Comparison of ENCODE assay signal across 13 cellular contexts in the genomic region with DNA sequence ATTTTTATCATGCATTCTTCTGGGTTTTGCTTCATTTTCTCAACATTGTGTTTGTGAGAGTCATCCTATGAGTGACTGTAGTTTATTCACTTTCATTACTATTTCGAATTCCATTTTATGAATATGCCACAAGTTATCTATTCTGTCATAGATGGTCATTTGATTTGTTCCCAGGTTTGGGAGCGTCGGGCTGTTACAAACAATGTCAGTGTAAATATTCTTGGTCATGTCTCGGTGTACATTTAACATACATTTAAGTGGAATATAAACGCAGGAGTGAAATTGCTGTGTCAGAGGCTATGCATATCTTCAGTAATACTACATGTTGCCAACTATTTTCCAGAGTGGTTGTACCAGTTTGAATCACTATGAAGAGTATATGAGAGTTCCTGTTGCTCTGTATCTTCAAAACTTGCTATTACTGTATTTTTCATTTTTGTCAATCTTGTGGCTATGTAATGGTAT. TPM values are rescaled to one million over a fixed set of nuclear protein-coding genes. Genes with fewer than 3 reads are reported as not detected.
DNase-seq lines count a peak whose midpoint lies in the region; ATAC-seq and TF ChIP-seq lines count a peak whose summit lies in the region.
"Had no signal": no experiment of that assay in that cellular context is flagged by ENCODE, and none has a peak within 500 bp of the region (broad histone marks: within the 10 kb centered on the region; RNA-seq: fewer than 3 reads in every experiment).

No MANE protein-coding gene starts in this region.

- H3K4me1 Mint-ChIP-seq in stimulated activated naive CD8-positive, alpha-beta T cell treated with anti-CD3 and anti-CD28 coated beads, Interleukin-15, Interleukin-2, amounts not matched to agents 100 ng/mL and 50 ng/mL, for 24 hours (ENCODE audit: low read depth) = peaks cover 53% of the 10 kb centered on the region
- H3K4me1 Mint-ChIP-seq in WTC11 = peaks cover 24% of the 10 kb centered on the region

- no peak for TF ChIP-seq CTCF in WTC11 (IDR thresholded peaks at IDR 0.05)

- no peaks in the 10 kb centered on the region for H3K27me3 Mint-ChIP-seq in stimulated activated naive CD8-positive, alpha-beta T cell treated with anti-CD3 and anti-CD28 coated beads, Interleukin-15, Interleukin-2, amounts not matched to agents 100 ng/mL and 50 ng/mL, for 24 hours
- H3K27me3 Mint-ChIP-seq in WTC11 (ENCODE audit: low read depth) = peaks cover 53% of the 10 kb centered on the region

- no peak overlapping the region for H3K27ac Mint-ChIP-seq in stimulated activated naive CD8-positive, alpha-beta T cell treated with anti-CD3 and anti-CD28 coated beads, Interleukin-15, Interleukin-2, amounts not matched to agents 100 ng/mL and 50 ng/mL, for 24 hours
- no peak overlapping the region for H3K27ac Mint-ChIP-seq in WTC11
- H3K27ac Mint-ChIP-seq: dendritic cell treated with granulocyte-macrophage colony-stimulating factor and Interleukin-4, amounts not matched to agents 40 ng/mL and 50 ng/mL, for 4 days had no signal

- POLR2A ChIA-PET in WTC11 (lab: Charles Lee) = no interaction called here

- H3K4me3 Mint-ChIP-seq in stimulated activated naive CD8-positive, alpha-beta T cell treated with anti-CD3 and anti-CD28 coated beads, Interleukin-15, Interleukin-2, amounts not matched to agents 100 ng/mL and 50 ng/mL, for 24 hours = peak overlapping the region; percentile 91
- peak overlapping the region; percentile 35; the same call in 1 of the 2 replicates for H3K4me3 Mint-ChIP-seq in WTC11
- H3K4me3 Mint-ChIP-seq: dendritic cell treated with granulocyte-macrophage colony-stimulating factor and Interleukin-4, amounts not matched to agents 40 ng/mL and 50 ng/mL, for 4 days had no signal

- peaks cover 56% of the 10 kb centered on the region for H3K36me3 Mint-ChIP-seq in stimulated activated naive CD8-positive, alpha-beta T cell treated with anti-CD3 and anti-CD28 coated beads, Interleukin-15, Interleukin-2, amounts not matched to agents 100 ng/mL and 50 ng/mL, for 24 hours (ENCODE audit: low read depth)
- H3K36me3 Mint-ChIP-seq in WTC11 = peaks cover 40% of the 10 kb centered on the region

- ATAC-seq in stimulated activated naive CD8-positive, alpha-beta T cell treated with anti-CD3 and anti-CD28 coated beads, Interleukin-15, Interleukin-2, amounts not matched to agents 100 U/mL and 50 U/mL, for 24 hours = no peak
- ATAC-seq in WTC11 (no peak), GM21390 (IDR thresholded peaks at IDR 0.05; ENCODE audit: unreplicated experiment) (no peak), HG03159 (IDR thresholded peaks at IDR 0.05; ENCODE audit: unreplicated experiment) (no peak)
- ATAC-seq: heart right ventricle, Panc1 had no signal

- DNase-seq in stimulated activated naive CD8-positive, alpha-beta T cell treated with anti-CD3 and anti-CD28 coated beads, Interleukin-15, Interleukin-2, amounts not matched to agents 100 U/mL and 50 U/mL, for 24 hours = no peak
- DNase-seq in WTC11 (ENCODE audit: low spot score) (no peak), iris pigment epithelial cell (ENCODE audit: low read depth) (peak; percentile 49), NCI-H2029 (lab: John Stamatoyannopoulos, UW) (no peak), hypothalamus (lab: John Stamatoyannopoulos, UW) (no peak)
- DNase-seq: heart right ventricle, NCI-H187 had no signal

- CTCF ChIA-PET in WTC11 (lab: Charles Lee) = no interaction called here

- peaks cover 27% of the 10 kb centered on the region for H3K9me3 Mint-ChIP-seq in stimulated activated naive CD8-positive, alpha-beta T cell treated with anti-CD3 and anti-CD28 coated beads, Interleukin-15, Interleukin-2, amounts not matched to agents 100 ng/mL and 50 ng/mL, for 24 hours
- H3K9me3 Mint-ChIP-seq in WTC11 = peaks cover 41% of the 10 kb centered on the region

TF ChIP-seq in WTC11, 78 proteins besides CTCF, POLR2A, EP300 and RAD21:
- TF ChIP-seq, protein P1, sequence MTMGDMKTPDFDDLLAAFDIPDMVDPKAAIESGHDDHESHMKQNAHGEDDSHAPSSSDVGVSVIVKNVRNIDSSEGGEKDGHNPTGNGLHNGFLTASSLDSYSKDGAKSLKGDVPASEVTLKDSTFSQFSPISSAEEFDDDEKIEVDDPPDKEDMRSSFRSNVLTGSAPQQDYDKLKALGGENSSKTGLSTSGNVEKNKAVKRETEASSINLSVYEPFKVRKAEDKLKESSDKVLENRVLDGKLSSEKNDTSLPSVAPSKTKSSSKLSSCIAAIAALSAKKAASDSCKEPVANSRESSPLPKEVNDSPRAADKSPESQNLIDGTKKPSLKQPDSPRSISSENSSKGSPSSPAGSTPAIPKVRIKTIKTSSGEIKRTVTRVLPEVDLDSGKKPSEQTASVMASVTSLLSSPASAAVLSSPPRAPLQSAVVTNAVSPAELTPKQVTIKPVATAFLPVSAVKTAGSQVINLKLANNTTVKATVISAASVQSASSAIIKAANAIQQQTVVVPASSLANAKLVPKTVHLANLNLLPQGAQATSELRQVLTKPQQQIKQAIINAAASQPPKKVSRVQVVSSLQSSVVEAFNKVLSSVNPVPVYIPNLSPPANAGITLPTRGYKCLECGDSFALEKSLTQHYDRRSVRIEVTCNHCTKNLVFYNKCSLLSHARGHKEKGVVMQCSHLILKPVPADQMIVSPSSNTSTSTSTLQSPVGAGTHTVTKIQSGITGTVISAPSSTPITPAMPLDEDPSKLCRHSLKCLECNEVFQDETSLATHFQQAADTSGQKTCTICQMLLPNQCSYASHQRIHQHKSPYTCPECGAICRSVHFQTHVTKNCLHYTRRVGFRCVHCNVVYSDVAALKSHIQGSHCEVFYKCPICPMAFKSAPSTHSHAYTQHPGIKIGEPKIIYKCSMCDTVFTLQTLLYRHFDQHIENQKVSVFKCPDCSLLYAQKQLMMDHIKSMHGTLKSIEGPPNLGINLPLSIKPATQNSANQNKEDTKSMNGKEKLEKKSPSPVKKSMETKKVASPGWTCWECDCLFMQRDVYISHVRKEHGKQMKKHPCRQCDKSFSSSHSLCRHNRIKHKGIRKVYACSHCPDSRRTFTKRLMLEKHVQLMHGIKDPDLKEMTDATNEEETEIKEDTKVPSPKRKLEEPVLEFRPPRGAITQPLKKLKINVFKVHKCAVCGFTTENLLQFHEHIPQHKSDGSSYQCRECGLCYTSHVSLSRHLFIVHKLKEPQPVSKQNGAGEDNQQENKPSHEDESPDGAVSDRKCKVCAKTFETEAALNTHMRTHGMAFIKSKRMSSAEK (CRISPR knock-in tag; IDR thresholded peaks at IDR 0.05; ENCODE audit: borderline replicate concordance) = no peak
- TF ChIP-seq, protein P2, sequence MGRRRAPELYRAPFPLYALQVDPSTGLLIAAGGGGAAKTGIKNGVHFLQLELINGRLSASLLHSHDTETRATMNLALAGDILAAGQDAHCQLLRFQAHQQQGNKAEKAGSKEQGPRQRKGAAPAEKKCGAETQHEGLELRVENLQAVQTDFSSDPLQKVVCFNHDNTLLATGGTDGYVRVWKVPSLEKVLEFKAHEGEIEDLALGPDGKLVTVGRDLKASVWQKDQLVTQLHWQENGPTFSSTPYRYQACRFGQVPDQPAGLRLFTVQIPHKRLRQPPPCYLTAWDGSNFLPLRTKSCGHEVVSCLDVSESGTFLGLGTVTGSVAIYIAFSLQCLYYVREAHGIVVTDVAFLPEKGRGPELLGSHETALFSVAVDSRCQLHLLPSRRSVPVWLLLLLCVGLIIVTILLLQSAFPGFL (CRISPR knock-in tag; IDR thresholded peaks at IDR 0.05; ENCODE audit: borderline replicate concordance) = no peak
- TF ChIP-seq GABPB1 (CRISPR knock-in tag; IDR thresholded peaks at IDR 0.05) = no peak

RNA-seq across cellular contexts. Expression of a gene that starts 2.4 kb away (rescaled TPM):
- 27.4 to 32.9 TPM (median 29.1 TPM) in 3 replicates for total RNA-seq in WTC11 (2021)

RNA-seq across cellular contexts. Expression of a gene that starts 46.7 kb away (rescaled TPM):
- total RNA-seq in WTC11 (2021) = 8.3 to 12.0 TPM (median 11.0 TPM) in 3 replicates
- total RNA-seq: mononuclear cell had no signal
